Comparison of ENCODE assay signal across 18 cellular contexts in genomic region chr2:71693286-71694270, GRCh38.
"Had no signal": no experiment of that assay in that cellular context is flagged by ENCODE, and none has a peak within 500 bp of the region (broad histone marks: within the 10 kb centered on the region; RNA-seq: fewer than 3 reads in every experiment).

No MANE protein-coding gene starts in this region.

- H3K27ac ChIP-seq: ascending aorta, coronary artery, gastroesophageal sphincter, heart left ventricle, tibial nerve, vagina had no signal

- DNase-seq: activated CD4-positive, alpha-beta T cell treated with anti-CD3 and anti-CD28 coated beads, Interleukin-2, amount 10 ng/mL, durations not matched to agents 24 days and 14 days; activated CD8-positive, alpha-beta T cell treated with anti-CD3 and anti-CD28 coated beads for 36 hours; activated naive CD4-positive, alpha-beta T cell treated with anti-CD3 and anti-CD28 coated beads, Interleukin-2, amount 50 U/mL, for 16 hours; activated T-cell treated with anti-CD3 and anti-CD28 coated beads, Interleukin-2, amount 50 U/mL, for 1 hour; erythroblast; kidney glomerular epithelial cell; occipital lobe; T1000 had no signal

- H3K9me3 ChIP-seq: ascending aorta, gastroesophageal sphincter, heart left ventricle, tibial nerve, vagina had no signal

- H3K9me3 Mint-ChIP-seq: activated CD4-positive, alpha-beta T cell treated with anti-CD3 and anti-CD28 coated beads, Interleukin-2, amount 10 ng/mL, durations not matched to agents 24 days and 14 days; activated CD8-positive, alpha-beta T cell treated with anti-CD3 and anti-CD28 coated beads for 36 hours; activated T-helper 17 cell treated with anti-CD3 and anti-CD28 coated beads, Interleukin-2, amount 50 U/mL, for 72 hours; central memory CD8-positive, alpha-beta T cell; nephron; stimulated activated naive CD8-positive, alpha-beta T cell treated with anti-CD3 and anti-CD28 coated beads, Interleukin-15, Interleukin-2, amounts not matched to agents 100 ng/mL and 50 ng/mL, for 24 hours had no signal

- H3K4me1 ChIP-seq: gastroesophageal sphincter, vagina had no signal

- H3K4me3 ChIP-seq: ascending aorta, coronary artery, gastroesophageal sphincter, heart left ventricle, tibial nerve, vagina had no signal

- ATAC-seq: activated CD8-positive, alpha-beta T cell treated with anti-CD3 and anti-CD28 coated beads for 36 hours; activated T-helper 17 cell treated with anti-CD3 and anti-CD28 coated beads, Interleukin-2, amount 50 U/mL, for 72 hours; gastroesophageal sphincter; heart left ventricle had no signal

- H3K4me1 Mint-ChIP-seq: activated CD4-positive, alpha-beta T cell treated with anti-CD3 and anti-CD28 coated beads, Interleukin-2, amount 10 ng/mL, durations not matched to agents 24 days and 14 days; activated T-helper 17 cell treated with anti-CD3 and anti-CD28 coated beads, Interleukin-2, amount 50 U/mL, for 72 hours; central memory CD8-positive, alpha-beta T cell had no signal

- H3K27me3 Mint-ChIP-seq: activated CD4-positive, alpha-beta T cell treated with anti-CD3 and anti-CD28 coated beads, Interleukin-2, amount 10 ng/mL, durations not matched to agents 24 days and 14 days; stimulated activated naive CD8-positive, alpha-beta T cell treated with anti-CD3 and anti-CD28 coated beads, Interleukin-15, Interleukin-2, amounts not matched to agents 100 ng/mL and 50 ng/mL, for 24 hours had no signal

- H3K27ac Mint-ChIP-seq: activated CD4-positive, alpha-beta T cell treated with anti-CD3 and anti-CD28 coated beads, Interleukin-2, amount 10 ng/mL, durations not matched to agents 24 days and 14 days; activated CD8-positive, alpha-beta T cell treated with anti-CD3 and anti-CD28 coated beads for 36 hours; activated T-helper 17 cell treated with anti-CD3 and anti-CD28 coated beads, Interleukin-2, amount 50 U/mL, for 72 hours; nephron; stimulated activated naive CD8-positive, alpha-beta T cell treated with anti-CD3 and anti-CD28 coated beads, Interleukin-15, Interleukin-2, amounts not matched to agents 100 ng/mL and 50 ng/mL, for 24 hours had no signal

- H3K36me3 ChIP-seq: ascending aorta, tibial nerve, vagina had no signal

- H3K4me3 Mint-ChIP-seq: activated CD4-positive, alpha-beta T cell treated with anti-CD3 and anti-CD28 coated beads, Interleukin-2, amount 10 ng/mL, durations not matched to agents 24 days and 14 days; activated CD8-positive, alpha-beta T cell treated with anti-CD3 and anti-CD28 coated beads for 36 hours; activated T-helper 17 cell treated with anti-CD3 and anti-CD28 coated beads, Interleukin-2, amount 50 U/mL, for 72 hours; central memory CD8-positive, alpha-beta T cell; nephron; stimulated activated naive CD8-positive, alpha-beta T cell treated with anti-CD3 and anti-CD28 coated beads, Interleukin-15, Interleukin-2, amounts not matched to agents 100 ng/mL and 50 ng/mL, for 24 hours had no signal

- H3K27me3 ChIP-seq: ascending aorta, gastroesophageal sphincter, heart left ventricle, vagina had no signal
